In genomic region chr17:81710514-81711308, GRCh38 we compare ENCODE assay signal across 8 cellular contexts. TPM values are rescaled to one million over a fixed set of nuclear protein-coding genes. Genes with fewer than 3 reads are reported as not detected.
DNase-seq lines count a peak whose midpoint lies in the region; ATAC-seq, FAIRE-seq and TF ChIP-seq lines count a peak whose summit lies in the region.

No MANE protein-coding gene starts in this region.

- CTCF ChIA-PET in activated CD8-positive, alpha-beta memory T cell treated with anti-CD3 and anti-CD28 coated beads, Interleukin-2, amount 10 ng/mL, durations not matched to agents 7 days and 5 days (lab: Charles Lee), result interaction anchor here (0.8 to 1.4 kb wide), 3 partner anchors 8 to 96 kb away, joined by 3 to 8 read pairs (median 4); partner anchors contain the start of gene MRPL12

- no peak for FAIRE-seq in D721Med (lab: Jason Lieb, UNC)

- WGBS in transverse colon (ENCODE audit: low coverage in 1 of 2), 2 donors, result 21% methylated on average over 26 of the region's 29 CpGs; no CpG with 5 or more reads in 1 of the 2 donors

- H4K20me1 ChIP-seq in KMS-11 (ENCODE audit: insufficient read depth), result no peaks in the 10 kb centered on the region

- in situ Hi-C loops in transverse colon (cut with MboI; ENCODE audit: low pct_ligation_motif_present in 1 of 4, low pct_unique_long_range_greater_than_20kb in 1 of 4, low sequenced_read_pairs in 3 of 4), result no loop called here

- peaks cover 14% of the 10 kb centered on the region for H3K36me3 Mint-ChIP-seq in activated CD8-positive, alpha-beta memory T cell treated with anti-CD3 and anti-CD28 coated beads, Interleukin-2, amount 10 ng/mL, durations not matched to agents 7 days and 5 days

- peak overlapping the region; percentile 84 for H3K4me2 ChIP-seq in KMS-11

- peaks cover 7% of the 10 kb centered on the region; the same call in 1 of the 2 replicates for H3K36me3 ChIP-seq in KMS-11 (ENCODE audit: insufficient read depth)
- peaks cover 0 to 11% (median 5%) of the 10 kb centered on the region in 4 donors for H3K36me3 ChIP-seq in transverse colon

- peaks cover 38% of the 10 kb centered on the region for H3K79me2 ChIP-seq in KMS-11 (ENCODE audit: insufficient read depth, low read depth)

- TF ChIP-seq EP300 in transverse colon (IDR thresholded peaks at IDR 0.05; ENCODE audit: low read depth), result no peak

- no peaks in the 10 kb centered on the region for H3K27me3 Mint-ChIP-seq in activated CD8-positive, alpha-beta memory T cell treated with anti-CD3 and anti-CD28 coated beads, Interleukin-2, amount 10 ng/mL, durations not matched to agents 7 days and 5 days

- ATAC-seq in activated CD8-positive, alpha-beta memory T cell treated with anti-CD3 and anti-CD28 coated beads, Interleukin-2, amount 10 ng/mL, durations not matched to agents 7 days and 5 days, result no peak
- ATAC-seq in HG02678 (IDR thresholded peaks at IDR 0.05; ENCODE audit: unreplicated experiment) (no peak), HG03280 (IDR thresholded peaks at IDR 0.05; ENCODE audit: unreplicated experiment) (no peak)

- no peak overlapping the region for H2AFZ ChIP-seq in KMS-11 (ENCODE audit: low read depth)

- peak overlapping the region; percentile 83 for H3K27ac Mint-ChIP-seq in activated CD8-positive, alpha-beta memory T cell treated with anti-CD3 and anti-CD28 coated beads, Interleukin-2, amount 10 ng/mL, durations not matched to agents 7 days and 5 days

- H3K4me3 Mint-ChIP-seq in activated CD8-positive, alpha-beta memory T cell treated with anti-CD3 and anti-CD28 coated beads, Interleukin-2, amount 10 ng/mL, durations not matched to agents 7 days and 5 days, result peak overlapping the region; percentile 54

- H3K9me3 ChIP-seq in iPS-18c (ENCODE audit: control insufficient read depth, insufficient read depth, low read length) (no peaks in the 10 kb centered on the region), transverse colon (no peaks in the 10 kb centered on the region)

- H3K4me3 ChIP-seq in KMS-11 (IDR thresholded peaks at IDR 0.05; ENCODE audit: insufficient read depth, low read depth, low read length) (no peak overlapping the region), iPS-18c (ENCODE audit: insufficient read depth, low read depth, low read length) (peak overlapping the region; percentile 56), transverse colon (peak overlapping the region in 2 of 4 donors; percentile 79 to 94)

- peak overlapping the region; percentile 57; the same call in 1 of the 2 replicates for H3K9ac ChIP-seq in KMS-11

- no peaks in the 10 kb centered on the region for H3K9me3 Mint-ChIP-seq in activated CD8-positive, alpha-beta memory T cell treated with anti-CD3 and anti-CD28 coated beads, Interleukin-2, amount 10 ng/mL, durations not matched to agents 7 days and 5 days (ENCODE audit: low read depth)

- peaks cover 33% of the 10 kb centered on the region for H3K4me1 Mint-ChIP-seq in activated CD8-positive, alpha-beta memory T cell treated with anti-CD3 and anti-CD28 coated beads, Interleukin-2, amount 10 ng/mL, durations not matched to agents 7 days and 5 days

- DNase-seq in D721Med (ENCODE audit: insufficient read length, low spot score), result no peak
- peak; percentile 60 for DNase-seq in activated CD8-positive, alpha-beta memory T cell treated with anti-CD3 and anti-CD28 coated beads, Interleukin-2, amount 10 ng/mL, durations not matched to agents 7 days and 5 days
- peak; percentile 53 for DNase-seq in transverse colon
- DNase-seq in A172 (ENCODE audit: low spot score), result no peak

- H3K27ac ChIP-seq in KMS-11, result peak overlapping the region; percentile 78; the same call in 1 of the 2 replicates
- peak overlapping the region; percentile 80 to 90 (median 86) for H3K27ac ChIP-seq in transverse colon

- H3K4me1 ChIP-seq in KMS-11 (ENCODE audit: low read depth, poor library complexity, severe bottlenecking) (peaks cover 32% of the 10 kb centered on the region), transverse colon (peaks cover 27 to 45% (median 43%) of the 10 kb centered on the region in 4 donors)

- intact Hi-C loops in transverse colon (cut with DNase I; ENCODE audit: low total_unique reads), result no loop called here

- H3K27me3 ChIP-seq in KMS-11 (ENCODE audit: insufficient read depth, low read depth) (no peaks in the 10 kb centered on the region), transverse colon (no peaks in the 10 kb centered on the region)

- TF ChIP-seq CTCF in D721Med (IDR thresholded peaks at IDR 0.05; ENCODE audit: insufficient read depth, missing control alignments) (peak; percentile 0), KMS-11 (conservative IDR thresholded peaks at IDR 0.05; ENCODE audit: low read depth, low read length) (no peak), transverse colon (IDR thresholded peaks at IDR 0.05) (no peak)

- peak; percentile 33 for TF ChIP-seq POLR2A in transverse colon (IDR thresholded peaks at IDR 0.05)

RNA-seq across cellular contexts. Expression of gene SLC25A10, which starts 1.4 kb away (rescaled TPM):
- total RNA-seq in activated CD8-positive, alpha-beta memory T cell treated with anti-CD3 and anti-CD28 coated beads, Interleukin-2, amount 10 ng/mL, durations not matched to agents 7 days and 5 days, result 10 to 100 TPM; 32.8 to 40.1 TPM
- 10 to 100 TPM; 25.1 to 64.8 (median 46.6) TPM for total RNA-seq in transverse colon
- total RNA-seq in A172 (2014; rRNA removed; shearing (Covaris generic)), result 81.5 and 101 TPM in 2 replicates

RNA-seq across cellular contexts. Expression of gene MRPL12, which starts 7.5 kb away (rescaled TPM):
- 100 to 1,000 TPM; 102 to 126 TPM for total RNA-seq in activated CD8-positive, alpha-beta memory T cell treated with anti-CD3 and anti-CD28 coated beads, Interleukin-2, amount 10 ng/mL, durations not matched to agents 7 days and 5 days
- total RNA-seq in transverse colon, result 100 to 1,000 TPM in 3 of 4 donors, 10 to 100 TPM in 1; 75.4 to 206 (median 114) TPM
- total RNA-seq in A172 (2014; rRNA removed; shearing (Covaris generic)), result 32.3 and 37.0 TPM in 2 replicates

RNA-seq across cellular contexts. Expression of gene HGS, which starts 26.9 kb away (rescaled TPM):
- total RNA-seq in activated CD8-positive, alpha-beta memory T cell treated with anti-CD3 and anti-CD28 coated beads, Interleukin-2, amount 10 ng/mL, durations not matched to agents 7 days and 5 days, result 100 to 1,000 TPM; 145 to 159 TPM
- total RNA-seq in transverse colon, result 100 to 1,000 TPM in 3 of 4 donors, 10 to 100 TPM in 1; 96.1 to 205 (median 150) TPM
- 144 and 199 TPM in 2 replicates for total RNA-seq in A172 (2014; rRNA removed; shearing (Covaris generic))

RNA-seq across cellular contexts. Expression of gene ARL16, which starts 27.1 kb away (rescaled TPM):
- total RNA-seq in activated CD8-positive, alpha-beta memory T cell treated with anti-CD3 and anti-CD28 coated beads, Interleukin-2, amount 10 ng/mL, durations not matched to agents 7 days and 5 days, result 10 to 100 TPM; 14.9 to 15.4 TPM
- 10 to 100 TPM; 16.3 to 52.0 (median 33.1) TPM for total RNA-seq in transverse colon
- total RNA-seq in A172 (2014; rRNA removed; shearing (Covaris generic)), result 41.0 and 45.6 TPM in 2 replicates

RNA-seq across cellular contexts. Expression of gene CCDC137, which starts 44.2 kb away (rescaled TPM):
- total RNA-seq in activated CD8-positive, alpha-beta memory T cell treated with anti-CD3 and anti-CD28 coated beads, Interleukin-2, amount 10 ng/mL, durations not matched to agents 7 days and 5 days, result 10 to 100 TPM; 37.4 to 42.3 TPM
- total RNA-seq in transverse colon, result 10 to 100 TPM in 3 of 4 donors, 1 to 10 TPM in 1; 7.6 to 21.3 (median 13.5) TPM
- 18.5 and 21.7 TPM in 2 replicates for total RNA-seq in A172 (2014; rRNA removed; shearing (Covaris generic))

Comparison
In these comparisons a context has a peak if more than half of its experiments do, and no peak if none do; other contexts are left out.
1. DNase-seq: peak in activated CD8-positive, alpha-beta memory T cell treated with anti-CD3 and anti-CD28 coated beads, Interleukin-2, amount 10 ng/mL, durations not matched to agents 7 days and 5 days (single experiment) and transverse colon (single experiment); none in D721Med (single experiment) and A172 (single experiment).